ENCODE assay signal across 24 cellular contexts in genomic region chr12:21690704-21691368, GRCh38.
"Had no signal": no experiment of that assay in that cellular context is flagged by ENCODE, and none has a peak within 500 bp of the region (broad histone marks: within the 10 kb centered on the region; RNA-seq: fewer than 3 reads in every experiment).

No MANE protein-coding gene starts in this region.

- DNase-seq: activated CD4-positive, alpha-beta memory T cell treated with anti-CD3 and anti-CD28 coated beads for 36 hours; activated CD8-positive, alpha-beta memory T cell treated with anti-CD3 and anti-CD28 coated beads, Interleukin-2, amount 10 ng/mL, durations not matched to agents 7 days and 5 days; activated effector memory CD4-positive, alpha-beta T cell treated with anti-CD3 and anti-CD28 coated beads, Interleukin-2, amount 50 U/mL, for 16 hours; activated naive CD8-positive, alpha-beta T cell treated with anti-CD3 and anti-CD28 coated beads, Interleukin-2, amount 10 ng/mL, durations not matched to agents 7 days and 5 days; amygdala; cortex of kidney; erythroblast; foreskin fibroblast; kidney; lower lobe of right lung; mesendoderm; mucosa of descending colon; occipital lobe; posterior cingulate gyrus; right lobe of liver; SJCRH30; stimulated activated CD4-positive, alpha-beta T cell treated with anti-CD3 and anti-CD28 coated beads, Interleukin-1b, Interleukin-23, amount 100 ng/mL, for 48 hours; substantia nigra; thyroid gland; upper lobe of right lung had no signal

- H3K27me3 ChIP-seq: right lobe of liver, SJCRH30, thyroid gland, upper lobe of right lung had no signal

- H3K27ac ChIP-seq: lower lobe of right lung, right lobe of liver, SJCRH30, skin epidermis, thyroid gland, upper lobe of right lung had no signal

- H3K27me3 Mint-ChIP-seq: activated CD4-positive, alpha-beta memory T cell treated with anti-CD3 and anti-CD28 coated beads for 36 hours; activated CD8-positive, alpha-beta memory T cell treated with anti-CD3 and anti-CD28 coated beads, Interleukin-2, amount 10 ng/mL, durations not matched to agents 7 days and 5 days; activated naive CD8-positive, alpha-beta T cell treated with anti-CD3 and anti-CD28 coated beads, Interleukin-2, amount 10 ng/mL, durations not matched to agents 7 days and 5 days; stimulated activated naive CD8-positive, alpha-beta T cell treated with anti-CD3 and anti-CD28 coated beads, Interleukin-15, Interleukin-2, amounts not matched to agents 100 ng/mL and 50 ng/mL, for 24 hours had no signal

- ATAC-seq: activated CD8-positive, alpha-beta memory T cell treated with anti-CD3 and anti-CD28 coated beads, Interleukin-2, amount 10 ng/mL, durations not matched to agents 7 days and 5 days; left lobe of liver; lower lobe of right lung; mucosa of descending colon; right lobe of liver; upper lobe of right lung had no signal

- H3K27ac Mint-ChIP-seq: activated CD8-positive, alpha-beta memory T cell treated with anti-CD3 and anti-CD28 coated beads, Interleukin-2, amount 10 ng/mL, durations not matched to agents 7 days and 5 days; activated naive CD8-positive, alpha-beta T cell treated with anti-CD3 and anti-CD28 coated beads, Interleukin-2, amount 10 ng/mL, durations not matched to agents 7 days and 5 days; stimulated activated naive CD8-positive, alpha-beta T cell treated with anti-CD3 and anti-CD28 coated beads, Interleukin-15, Interleukin-2, amounts not matched to agents 100 ng/mL and 50 ng/mL, for 24 hours had no signal

- H3K4me3 ChIP-seq: lower lobe of right lung, mucosa of descending colon, right lobe of liver, SJCRH30, skin epidermis, thyroid gland, upper lobe of right lung had no signal

- H3K4me1 Mint-ChIP-seq: activated CD8-positive, alpha-beta memory T cell treated with anti-CD3 and anti-CD28 coated beads, Interleukin-2, amount 10 ng/mL, durations not matched to agents 7 days and 5 days; neural crest cell had no signal

- H3K4me3 Mint-ChIP-seq: activated CD4-positive, alpha-beta memory T cell treated with anti-CD3 and anti-CD28 coated beads for 36 hours; activated CD8-positive, alpha-beta memory T cell treated with anti-CD3 and anti-CD28 coated beads, Interleukin-2, amount 10 ng/mL, durations not matched to agents 7 days and 5 days; activated naive CD8-positive, alpha-beta T cell treated with anti-CD3 and anti-CD28 coated beads, Interleukin-2, amount 10 ng/mL, durations not matched to agents 7 days and 5 days; neural crest cell; stimulated activated naive CD8-positive, alpha-beta T cell treated with anti-CD3 and anti-CD28 coated beads, Interleukin-15, Interleukin-2, amounts not matched to agents 100 ng/mL and 50 ng/mL, for 24 hours had no signal
